Comparison of ENCODE assay signal across 11 cellular contexts in the genomic region with DNA sequence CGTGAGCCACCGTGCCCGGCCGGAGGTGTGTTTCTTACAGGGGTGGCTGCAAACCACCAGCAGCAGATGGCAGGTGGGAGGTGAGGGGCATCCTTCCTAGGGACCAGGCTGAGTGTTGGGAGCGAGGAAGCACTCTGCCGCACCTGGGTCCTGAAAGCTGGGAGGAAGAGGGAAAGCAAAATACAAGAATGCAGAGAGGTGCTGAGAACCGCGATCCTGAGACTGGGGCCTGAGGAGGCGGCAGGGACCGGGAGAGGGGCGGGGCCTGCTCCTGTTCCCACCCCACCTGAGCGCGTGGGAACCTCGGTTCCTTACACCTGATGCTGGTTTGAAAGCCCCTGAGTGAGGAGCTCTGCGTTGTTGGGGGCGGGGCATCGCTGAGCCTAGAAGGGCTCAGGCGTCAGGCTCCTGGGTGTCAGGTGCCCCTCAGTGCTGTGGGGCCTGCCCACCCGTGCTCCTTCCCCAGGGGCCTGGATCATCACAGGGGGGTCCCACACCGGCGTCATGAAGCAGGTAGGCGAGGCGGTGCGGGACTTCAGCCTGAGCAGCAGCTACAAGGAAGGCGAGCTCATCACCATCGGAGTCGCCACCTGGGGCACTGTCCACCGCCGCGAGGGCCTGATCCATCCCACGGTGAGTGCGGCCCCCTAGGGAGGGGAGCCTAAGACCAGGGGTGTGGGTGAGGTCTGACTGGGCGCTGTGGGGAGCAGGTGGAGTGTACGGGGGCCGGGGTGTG.
DNase-seq lines count a peak whose midpoint lies in the region; TF ChIP-seq lines count a peak whose summit lies in the region.
"Had no signal": no experiment of that assay in that cellular context is flagged by ENCODE, and none has a peak within 500 bp of the region (broad histone marks: within the 10 kb centered on the region; RNA-seq: fewer than 3 reads in every experiment).

No MANE protein-coding gene starts in this region.

- no peak for TF ChIP-seq CTCF in nephron progenitor cell (IDR thresholded peaks at IDR 0.05)

- no peaks in the 10 kb centered on the region; the same call in 1 of the 2 replicates for H3K4me1 ChIP-seq in HUES6 (ENCODE audit: control insufficient read depth, insufficient read depth, low read length)
- H3K4me1 ChIP-seq in endocrine pancreas (ENCODE audit: control insufficient read depth, insufficient read depth, low read length): no peaks in the 10 kb centered on the region

- H3K27ac Mint-ChIP-seq in nephron progenitor cell: no peak overlapping the region

- H3K9me3 Mint-ChIP-seq in nephron progenitor cell: peaks cover 20% of the 10 kb centered on the region

- H3K36me3 Mint-ChIP-seq in nephron progenitor cell (ENCODE audit: low read depth): no peaks in the 10 kb centered on the region

- H3K4me3 Mint-ChIP-seq in nephron progenitor cell: no peak overlapping the region

- H3K4me3 ChIP-seq in HUES6 (ENCODE audit: low read depth, low read length) (peak overlapping the region; percentile 37), endocrine pancreas (ENCODE audit: control insufficient read depth, insufficient read depth, low read length) (no peak overlapping the region)
- H3K4me3 ChIP-seq: ovary had no signal

- H3K9me3 ChIP-seq in HUES6 (ENCODE audit: control insufficient read depth, insufficient read depth, low read depth, low read length) (0 out of 2 replicates have a peak, but pooled peaks cover 4% of the 10 kb centered on the region), endocrine pancreas (ENCODE audit: control insufficient read depth, low read length) (no peaks in the 10 kb centered on the region)

- H3K4me1 Mint-ChIP-seq in nephron progenitor cell: peaks cover 6% of the 10 kb centered on the region

- peaks cover 63% of the 10 kb centered on the region for H3K27me3 Mint-ChIP-seq in nephron progenitor cell (ENCODE audit: low read depth, poor library complexity)

- peaks cover 30% of the 10 kb centered on the region for H3K27me3 ChIP-seq in HUES6 (ENCODE audit: control insufficient read depth, insufficient read depth, low read length)
- no peaks in the 10 kb centered on the region for H3K27me3 ChIP-seq in endocrine pancreas (ENCODE audit: control insufficient read depth, insufficient read depth, low read length)
- H3K27me3 ChIP-seq: ovary had no signal

- H3K9ac ChIP-seq in HUES6 (ENCODE audit: low read length) (no peak overlapping the region), endocrine pancreas (ENCODE audit: control insufficient read depth, insufficient read depth, low read length) (peak overlapping the region; percentile 38)

- DNase-seq in D341Med (ENCODE audit: low spot score) (peak; percentile 52), nephron progenitor cell (peak; percentile 38), foreskin melanocyte (no peak), GM19240 (ENCODE audit: insufficient read length, low spot score) (no peak), NCI-H1436 treated with DMSO at 0.1 percent for 48 hours (lab: John Stamatoyannopoulos, UW) (no peak)
- DNase-seq: activated CD4-positive, alpha-beta T cell treated with anti-CD3 and anti-CD28 coated beads for 1 hour; cerebellar nuclear complex; NCI-H510A had no signal

- no peaks in the 10 kb centered on the region for H3K36me3 ChIP-seq in HUES6 (ENCODE audit: control insufficient read depth, insufficient read depth, low read length)
- H3K36me3 ChIP-seq in endocrine pancreas (ENCODE audit: control insufficient read depth, insufficient read depth, low read length): no peaks in the 10 kb centered on the region
- H3K36me3 ChIP-seq: ovary had no signal

- H3K27ac ChIP-seq in HUES6 (ENCODE audit: low read depth, low read length): no peak overlapping the region
- H3K27ac ChIP-seq: ovary had no signal

Comparison
In these comparisons a context has a peak if more than half of its experiments do, and no peak if none do; other contexts are left out.
1. DNase-seq: peak in D341Med (single experiment) and nephron progenitor cell (single experiment); none in foreskin melanocyte (single experiment), GM19240 (single experiment) and NCI-H1436 treated with DMSO at 0.1 percent for 48 hours (single experiment).